Comparison of ENCODE assay signal across 25 cellular contexts in genomic region chr7:41517771-41518170, GRCh38.
"Had no signal": no experiment of that assay in that cellular context is flagged by ENCODE, and none has a peak within 500 bp of the region (broad histone marks: within the 10 kb centered on the region; RNA-seq: fewer than 3 reads in every experiment).

No MANE protein-coding gene starts in this region.

- ATAC-seq: effector memory CD8-positive, alpha-beta T cell; esophagus mucosa; gastrocnemius medialis; left lung; lower lobe of right lung; mucosa of descending colon had no signal

- H3K27ac ChIP-seq: colonic mucosa, epithelial cell of prostate, esophagus squamous epithelium, gastrocnemius medialis, hepatocyte, left lung, lower lobe of right lung had no signal

- FAIRE-seq: endometrium, kidney had no signal

- H3K9me3 ChIP-seq: colonic mucosa, gastrocnemius medialis, lower lobe of right lung had no signal

- DNase-seq: colonic mucosa; cortex of kidney; effector CD8-positive, alpha-beta T cell; effector memory CD8-positive, alpha-beta T cell; endodermal cell; erythroblast; esophagus squamous epithelium; foreskin fibroblast; foreskin melanocyte; gastrocnemius medialis; glutamatergic neuron; head of caudate nucleus; hypothalamus; immature natural killer cell; islet precursor cell; kidney; kidney glomerular epithelial cell; left lung; lower lobe of right lung; mesenchymal stem cell; mucosa of descending colon had no signal

- H3K27me3 ChIP-seq: colonic mucosa, esophagus squamous epithelium, gastrocnemius medialis, hepatocyte, left lung had no signal

- H3K4me3 ChIP-seq: colonic mucosa, esophagus squamous epithelium, gastrocnemius medialis, hepatocyte, left lung, lower lobe of right lung, mucosa of descending colon had no signal

- H3K4me1 ChIP-seq: colonic mucosa, esophagus squamous epithelium, gastrocnemius medialis, left lung, lower lobe of right lung had no signal

- H3K36me3 ChIP-seq: colonic mucosa, esophagus squamous epithelium, gastrocnemius medialis, left lung, lower lobe of right lung had no signal
